ENCODE assay signal across 21 cellular contexts in genomic region chr12:32757159-32757556, GRCh38. TPM values are rescaled to one million over a fixed set of nuclear protein-coding genes. Genes with fewer than 3 reads are reported as not detected.
DNase-seq lines count a peak whose midpoint lies in the region; ATAC-seq, FAIRE-seq and TF ChIP-seq lines count a peak whose summit lies in the region.
"Had no signal": no experiment of that assay in that cellular context is flagged by ENCODE, and none has a peak within 500 bp of the region (broad histone marks: within the 10 kb centered on the region; RNA-seq: fewer than 3 reads in every experiment).

No MANE protein-coding gene starts in this region.

- H3K4me2 ChIP-seq in BLaER1 = no peak overlapping the region
- H3K4me2 ChIP-seq in astrocyte (ENCODE audit: low read length) = no peak overlapping the region
- H3K4me2 ChIP-seq in neuronal stem cell (ENCODE audit: insufficient read depth, low read length, poor library complexity, severe bottlenecking) = no peak overlapping the region

- no peak overlapping the region for H3K4me3 ChIP-seq in BLaER1
- no peak overlapping the region for H3K4me3 ChIP-seq in Caco-2 (ENCODE audit: low read depth, low read length)
- H3K4me3 ChIP-seq in astrocyte (ENCODE audit: insufficient read depth, low read depth, low read length) = no peak overlapping the region
- H3K4me3 ChIP-seq in neuronal stem cell (ENCODE audit: low read length in 2 of 2) = no peak overlapping the region
- H3K4me3 ChIP-seq: GM12878, HAP-1, Peyer's patch had no signal

- peaks cover 9% of the 10 kb centered on the region for H3K4me1 Mint-ChIP-seq in Caco-2 (ENCODE audit: low read depth, unreplicated experiment)
- peaks cover 12% of the 10 kb centered on the region for H3K4me1 Mint-ChIP-seq in astrocyte (ENCODE audit: low read depth, unreplicated experiment)
- peaks cover 26% of the 10 kb centered on the region for H3K4me1 Mint-ChIP-seq in HFFc6 (ENCODE audit: low read depth)

- no peak overlapping the region for H2BK12ac ChIP-seq in neuronal stem cell (ENCODE audit: low read length)

- CTCF ChIA-PET in Caco-2 (lab: Charles Lee) = interaction anchor here (0.7 to 3.2 kb wide), 3 partner anchors 12 to 190 kb away, joined by 3 to 30 read pairs (median 17); no protein-coding TSS in a partner anchor

- ATAC-seq in HG03135 (IDR thresholded peaks at IDR 0.05; ENCODE audit: unreplicated experiment) = no peak
- ATAC-seq: CD8-positive, alpha-beta T cell; GM12878 had no signal

- no peak overlapping the region for H2BK120ac ChIP-seq in neuronal stem cell (ENCODE audit: low read depth, low read length)

- H3K23ac ChIP-seq in neuronal stem cell (ENCODE audit: low read depth, low read length, poor library complexity) = no peak overlapping the region

- H3K9ac ChIP-seq in BLaER1 (peak overlapping the region; percentile 44), astrocyte (ENCODE audit: low read length) (no peak overlapping the region), neuronal stem cell (ENCODE audit: low read depth, low read length, poor library complexity) (no peak overlapping the region)

- H3K79me2 ChIP-seq in astrocyte (ENCODE audit: insufficient read depth, low read length) = peaks cover 30% of the 10 kb centered on the region

- no peaks in the 10 kb centered on the region for H3K9me3 Mint-ChIP-seq in Caco-2 (ENCODE audit: unreplicated experiment)
- no peaks in the 10 kb centered on the region for H3K9me3 Mint-ChIP-seq in astrocyte (ENCODE audit: unreplicated experiment)
- no peaks in the 10 kb centered on the region for H3K9me3 Mint-ChIP-seq in HFFc6
- H3K9me3 Mint-ChIP-seq: CD8-positive, alpha-beta T cell had no signal

- no peak overlapping the region for H4K91ac ChIP-seq in neuronal stem cell (ENCODE audit: low read depth, low read length, poor library complexity)

- H3K36me3 ChIP-seq in BLaER1 (peaks cover 13% of the 10 kb centered on the region), Caco-2 (ENCODE audit: control insufficient read depth, insufficient read depth, low read length) (0 out of 2 replicates have a peak, but pooled peaks cover 2% of the 10 kb centered on the region), astrocyte (ENCODE audit: insufficient read depth, low read length) (peaks cover 10% of the 10 kb centered on the region), neuronal stem cell (replicated peaks in 1 of 2; ENCODE audit: control insufficient read depth in 2 of 2, insufficient read depth in 2 of 2, low read length in 2 of 2) (peaks cover 3 to 20% of the 10 kb centered on the region in 2 donors)

- H3K18ac ChIP-seq in neuronal stem cell (ENCODE audit: low read length) = no peak overlapping the region

- intact Hi-C loops in Caco-2 (cut with micrococcal nuclease; ENCODE audit: unreplicated experiment) = loop anchor here (2.0 to 10.0 kb wide), 6 partner anchors 85 to 1190 kb away; no protein-coding TSS in a partner anchor

- H3K79me1 ChIP-seq in neuronal stem cell (ENCODE audit: low read depth, low read length) = peaks cover 5% of the 10 kb centered on the region

- DNase-seq in Caco-2 (no peak), astrocyte (ENCODE audit: low read depth) (no peak), neuronal stem cell (ENCODE audit: low spot score) (no peak), islet precursor cell (no peak), HFFc6 (no peak)
- DNase-seq: CD8-positive, alpha-beta T cell; DMS 273 treated with DMSO at 0.1 percent for 48 hours; DMS79; GDM1; GOT3; NCI-H1048; NCI-H2081; NCI-H2227 treated with DMSO at 0.1 percent for 48 hours; NCI-H526 treated with DMSO at 0.1 percent for 48 hours; Peyer's patch; SHP77 treated with DMSO at 0.1 percent for 48 hours had no signal

- H3K36me3 Mint-ChIP-seq in Caco-2 (ENCODE audit: insufficient read depth, unreplicated experiment) (peaks cover 32% of the 10 kb centered on the region), astrocyte (ENCODE audit: low read depth, unreplicated experiment) (peaks cover 4% of the 10 kb centered on the region), HFFc6 (ENCODE audit: low read depth) (no peaks in the 10 kb centered on the region)

- WGBS in neuronal stem cell (ENCODE audit: extremely low coverage in 2 of 2, insufficient read length in 2 of 2, insufficient replicate concordance in 1 of 2), 2 donors = no CpG with 5 or more reads among the region's 3 CpGs

- H3K27me3 ChIP-seq in BLaER1 (no peaks in the 10 kb centered on the region), Caco-2 (replicated peaks; ENCODE audit: control insufficient read depth, insufficient read depth, low read length) (no peaks in the 10 kb centered on the region), astrocyte (ENCODE audit: insufficient read depth, low read length) (no peaks in the 10 kb centered on the region), neuronal stem cell (ENCODE audit: control insufficient read depth in 3 of 3, insufficient read depth in 3 of 3, low read depth in 1 of 3, low read length in 3 of 3) (peaks cover 0 to 19% (median 0%) of the 10 kb centered on the region in 3 experiments)
- H3K27me3 ChIP-seq: Peyer's patch had no signal

- H3K27ac Mint-ChIP-seq in Caco-2 (ENCODE audit: unreplicated experiment) = peak overlapping the region; percentile 94
- H3K27ac Mint-ChIP-seq in astrocyte (ENCODE audit: unreplicated experiment) = peak overlapping the region; percentile 26
- no peak overlapping the region for H3K27ac Mint-ChIP-seq in HFFc6

- H3K14ac ChIP-seq in neuronal stem cell (ENCODE audit: low read length) = no peak overlapping the region

- H2AFZ ChIP-seq in astrocyte (ENCODE audit: low read depth, low read length) (no peak overlapping the region), neuronal stem cell (ENCODE audit: low read length) (peak overlapping the region; percentile 96)

- H3K4ac ChIP-seq in neuronal stem cell (ENCODE audit: low read length) = no peak overlapping the region

- H3K9me3 ChIP-seq in BLaER1 = no peaks in the 10 kb centered on the region
- no peaks in the 10 kb centered on the region for H3K9me3 ChIP-seq in Caco-2
- H3K9me3 ChIP-seq in astrocyte (ENCODE audit: insufficient read depth, low read depth, low read length) = no peaks in the 10 kb centered on the region
- no peaks in the 10 kb centered on the region for H3K9me3 ChIP-seq in neuronal stem cell (replicated peaks in 1 of 2; ENCODE audit: control insufficient read depth in 2 of 2, insufficient read depth in 1 of 2, low read depth in 1 of 2, low read length in 2 of 2)
- H3K9me3 ChIP-seq: HAP-1, Peyer's patch had no signal

- TF ChIP-seq CTCF in Caco-2 (IDR thresholded peaks at IDR 0.05; ENCODE audit: insufficient read depth in 1 of 2, low read depth in 1 of 2, low read length in 1 of 2, severe bottlenecking in 1 of 2, unreplicated experiment in 1 of 2) (no peak), astrocyte (IDR thresholded peaks at IDR 0.05; ENCODE audit: insufficient read depth, low read depth, low read length) (no peak), HFFc6 (IDR thresholded peaks at IDR 0.05) (no peak)

- H3K27me3 Mint-ChIP-seq in Caco-2 (ENCODE audit: insufficient read depth, unreplicated experiment) = peaks cover 10% of the 10 kb centered on the region
- no peaks in the 10 kb centered on the region for H3K27me3 Mint-ChIP-seq in astrocyte (ENCODE audit: low read depth, unreplicated experiment)
- H3K27me3 Mint-ChIP-seq in HFFc6 (ENCODE audit: insufficient read depth) = peaks cover 8% of the 10 kb centered on the region

- H3K27ac ChIP-seq in BLaER1 (no peak overlapping the region), astrocyte (ENCODE audit: low read depth, low read length) (no peak overlapping the region), neuronal stem cell (replicated peaks; ENCODE audit: low read length) (no peak overlapping the region)
- H3K27ac ChIP-seq: HL-60 had no signal

- H2BK5ac ChIP-seq in neuronal stem cell (ENCODE audit: low read length) = no peak overlapping the region

- H4K20me1 ChIP-seq in BLaER1 = no peaks in the 10 kb centered on the region; the same call in 1 of the 2 replicates
- peaks cover 7% of the 10 kb centered on the region for H4K20me1 ChIP-seq in astrocyte (ENCODE audit: insufficient read depth, low read length)

- no peak overlapping the region for H3K4me3 Mint-ChIP-seq in Caco-2 (ENCODE audit: unreplicated experiment)
- H3K4me3 Mint-ChIP-seq in astrocyte (ENCODE audit: unreplicated experiment) = no peak overlapping the region
- H3K4me3 Mint-ChIP-seq in HFFc6 = no peak overlapping the region

- H4K8ac ChIP-seq in neuronal stem cell (ENCODE audit: low read depth, low read length) = no peak overlapping the region

- H3K4me1 ChIP-seq in BLaER1 (peaks cover 30% of the 10 kb centered on the region), Caco-2 (peaks cover 16% of the 10 kb centered on the region), astrocyte (ENCODE audit: insufficient read depth, low read length) (peaks cover 15% of the 10 kb centered on the region), neuronal stem cell (ENCODE audit: control insufficient read depth in 2 of 2, insufficient read depth in 1 of 2, low read depth in 1 of 2, low read length in 2 of 2) (peaks cover 6 to 12% of the 10 kb centered on the region in 2 donors)

- H2BK15ac ChIP-seq in neuronal stem cell (ENCODE audit: low read length) = no peak overlapping the region

- no peak for FAIRE-seq in astrocyte (lab: Jason Lieb, UNC)
- FAIRE-seq: GM12878 had no signal

- no TSS peak for BruUV-seq in Caco-2 (replicated peaks; lab: Mats Ljungman, UMichigan)

- no peak overlapping the region for H2AK5ac ChIP-seq in neuronal stem cell (ENCODE audit: low read depth, low read length)

- POLR2A ChIA-PET in Caco-2 (lab: Charles Lee) = interaction anchor here (0.5 to 0.6 kb wide), 2 partner anchors 98 to 1265 kb away, joined by 4 to 8 read pairs; no protein-coding TSS in a partner anchor

RNA-seq across cellular contexts. Expression of gene YARS2, which starts 1.5 kb away (rescaled TPM):
- total RNA-seq in Caco-2 (2022) = 48.7 and 56.6 TPM in 2 replicates
- total RNA-seq in astrocyte = 26.5 and 29.0 TPM in 2 replicates
- 16.9 TPM for polyA plus RNA-seq in neuronal stem cell (2013, experiment 1 of 2)
- polyA plus RNA-seq in neuronal stem cell (2013, experiment 2 of 2) = 15.5 TPM
- 10 to 100 TPM; 14.6 to 21.7 (median 17.4) TPM for total RNA-seq in HFFc6 (2021; fragmentation: NEBNext Ultra II Directional; extraction: Animal tissue kit (Norgen Biotek cat#: 25700))
